10 cellular contexts compared by ENCODE assay signal in genomic region chr11:57513446-57513795, GRCh38. TPM values are rescaled to one million over a fixed set of nuclear protein-coding genes. Genes with fewer than 3 reads are reported as not detected.
A peak's percentile ranks its signal among the peaks of the same experiment; 100 is the strongest.
DNase-seq lines count a peak whose midpoint lies in the region; ATAC-seq lines count a peak whose summit lies in the region.
"Had no signal": no experiment of that assay in that cellular context is flagged by ENCODE, and none has a peak within 500 bp of the region (broad histone marks: within the 10 kb centered on the region; RNA-seq: fewer than 3 reads in every experiment).

No MANE protein-coding gene starts in this region.

- H3K27me3 Mint-ChIP-seq in stimulated activated naive CD8-positive, alpha-beta T cell treated with anti-CD3 and anti-CD28 coated beads, Interleukin-15, Interleukin-2, amounts not matched to agents 100 ng/mL and 50 ng/mL, for 24 hours = peaks cover 3% of the 10 kb centered on the region
- H3K27me3 Mint-ChIP-seq in T-helper 17 cell = no peaks in the 10 kb centered on the region

- peak overlapping the region; percentile 78 for H3K4me3 ChIP-seq in iPS-18c (ENCODE audit: insufficient read depth, low read depth, low read length)

- DNase-seq in stimulated activated naive CD8-positive, alpha-beta T cell treated with anti-CD3 and anti-CD28 coated beads, Interleukin-15, Interleukin-2, amounts not matched to agents 100 U/mL and 50 U/mL, for 24 hours = no peak
- no peak for DNase-seq in T-helper 17 cell
- no peak for DNase-seq in cortex of kidney (lab: John Stamatoyannopoulos, UW)
- DNase-seq: kidney glomerular epithelial cell had no signal

- H3K4me3 Mint-ChIP-seq in stimulated activated naive CD8-positive, alpha-beta T cell treated with anti-CD3 and anti-CD28 coated beads, Interleukin-15, Interleukin-2, amounts not matched to agents 100 ng/mL and 50 ng/mL, for 24 hours = peak overlapping the region; percentile 95
- H3K4me3 Mint-ChIP-seq in T-helper 17 cell = peak overlapping the region; percentile 98

- no peak overlapping the region for H3K27ac Mint-ChIP-seq in stimulated activated naive CD8-positive, alpha-beta T cell treated with anti-CD3 and anti-CD28 coated beads, Interleukin-15, Interleukin-2, amounts not matched to agents 100 ng/mL and 50 ng/mL, for 24 hours
- H3K27ac Mint-ChIP-seq in T-helper 17 cell = no peak overlapping the region

- no peaks in the 10 kb centered on the region for H3K9me3 Mint-ChIP-seq in stimulated activated naive CD8-positive, alpha-beta T cell treated with anti-CD3 and anti-CD28 coated beads, Interleukin-15, Interleukin-2, amounts not matched to agents 100 ng/mL and 50 ng/mL, for 24 hours

- no peaks in the 10 kb centered on the region for H3K9me3 ChIP-seq in T-helper 17 cell (ENCODE audit: control insufficient read depth, low read length, poor library complexity, severe bottlenecking)
- H3K9me3 ChIP-seq in iPS-18c (ENCODE audit: control insufficient read depth, insufficient read depth, low read length) = no peaks in the 10 kb centered on the region

- ATAC-seq in stimulated activated naive CD8-positive, alpha-beta T cell treated with anti-CD3 and anti-CD28 coated beads, Interleukin-15, Interleukin-2, amounts not matched to agents 100 U/mL and 50 U/mL, for 24 hours = no peak
- no peak for ATAC-seq in T-helper 17 cell
- ATAC-seq in GM19452 (IDR thresholded peaks at IDR 0.05; ENCODE audit: unreplicated experiment) = no peak
- ATAC-seq in HG02840 (IDR thresholded peaks at IDR 0.05; ENCODE audit: low FRiP score, unreplicated experiment) = no peak
- no peak for ATAC-seq in HG02610 (IDR thresholded peaks at IDR 0.05; ENCODE audit: unreplicated experiment)

- H3K36me3 Mint-ChIP-seq in stimulated activated naive CD8-positive, alpha-beta T cell treated with anti-CD3 and anti-CD28 coated beads, Interleukin-15, Interleukin-2, amounts not matched to agents 100 ng/mL and 50 ng/mL, for 24 hours (ENCODE audit: low read depth) = peaks cover 16% of the 10 kb centered on the region
- no peaks in the 10 kb centered on the region for H3K36me3 Mint-ChIP-seq in T-helper 17 cell (ENCODE audit: low read depth)

- H3K4me1 Mint-ChIP-seq in stimulated activated naive CD8-positive, alpha-beta T cell treated with anti-CD3 and anti-CD28 coated beads, Interleukin-15, Interleukin-2, amounts not matched to agents 100 ng/mL and 50 ng/mL, for 24 hours (ENCODE audit: low read depth) = peaks cover 35% of the 10 kb centered on the region
- H3K4me1 Mint-ChIP-seq in T-helper 17 cell = peaks cover 20% of the 10 kb centered on the region

RNA-seq across cellular contexts. Expression of gene SLC43A1, which starts 2.1 kb away (rescaled TPM):
- 1 to 10 TPM; 7.8 to 8.0 TPM for total RNA-seq in T-helper 17 cell

RNA-seq across cellular contexts. Expression of gene TIMM10, which starts 17.1 kb away (rescaled TPM):
- total RNA-seq in T-helper 17 cell = 10 to 100 TPM; 17.0 to 19.1 TPM

RNA-seq across cellular contexts. Expression of gene SMTNL1, which starts 24.0 kb away (rescaled TPM):
- total RNA-seq in T-helper 17 cell = not detected
- total RNA-seq: renal cortical epithelial cell had no signal

RNA-seq across cellular contexts. Expression of gene RTN4RL2, which starts 53.1 kb away (rescaled TPM):
- total RNA-seq in T-helper 17 cell = under 1 TPM in 1 of 2 donors, not detected in 1; 0.23 TPM

RNA-seq across cellular contexts. Expression of gene UBE2L6, which starts 54.1 kb away (rescaled TPM):
- total RNA-seq in T-helper 17 cell = 10 to 100 TPM; 58.9 to 64.1 TPM
